ENCODE assay signal across 21 cellular contexts in genomic region chr11:21628641-21629040, GRCh38.
A peak's percentile ranks its signal among the peaks of the same experiment; 100 is the strongest.
DNase-seq lines count a peak whose midpoint lies in the region; ATAC-seq and TF ChIP-seq lines count a peak whose summit lies in the region.
"Had no signal": no experiment of that assay in that cellular context is flagged by ENCODE, and none has a peak within 500 bp of the region (broad histone marks: within the 10 kb centered on the region; RNA-seq: fewer than 3 reads in every experiment).

No MANE protein-coding gene starts in this region.

- H3K4me1 Mint-ChIP-seq in activated T-cell treated with anti-CD3 and anti-CD28 coated beads, Interleukin-2, amount 50 U/mL, for 4 hours (ENCODE audit: low read depth), result no peaks in the 10 kb centered on the region
- H3K4me1 Mint-ChIP-seq: B cell; CD4-positive, CD25-positive, alpha-beta regulatory T cell had no signal

- no peak overlapping the region for H2AFZ ChIP-seq in OCI-LY3 (ENCODE audit: low read depth, low read length)
- H2AFZ ChIP-seq: GM23248 had no signal

- H3K4me1 ChIP-seq in OCI-LY3 (ENCODE audit: low read length), result peaks cover 50% of the 10 kb centered on the region

- H3K4me3 ChIP-seq in OCI-LY3 (ENCODE audit: low read length), result no peak overlapping the region
- H3K4me3 ChIP-seq: BLaER1, GM12878, GM23248 had no signal

- H3K9ac ChIP-seq in OCI-LY3 (ENCODE audit: low read length), result no peak overlapping the region
- H3K9ac ChIP-seq: BLaER1, GM23248 had no signal

- H3K27me3 Mint-ChIP-seq in activated T-cell treated with anti-CD3 and anti-CD28 coated beads, Interleukin-2, amount 50 U/mL, for 4 hours (ENCODE audit: low read depth), result no peaks in the 10 kb centered on the region
- H3K27me3 Mint-ChIP-seq: B cell; CD4-positive, CD25-positive, alpha-beta regulatory T cell had no signal

- H3K36me3 Mint-ChIP-seq in activated T-cell treated with anti-CD3 and anti-CD28 coated beads, Interleukin-2, amount 50 U/mL, for 4 hours (ENCODE audit: insufficient read depth), result no peaks in the 10 kb centered on the region
- H3K36me3 Mint-ChIP-seq: CD4-positive, CD25-positive, alpha-beta regulatory T cell; CD8-positive, alpha-beta T cell had no signal

- no peak overlapping the region; the same call in 1 of the 2 replicates for H3K27ac ChIP-seq in OCI-LY3 (ENCODE audit: low read length)
- H3K27ac ChIP-seq: 22Rv1, BLaER1, C4-2B, GM23248 had no signal

- peaks cover 10% of the 10 kb centered on the region for H3K9me3 Mint-ChIP-seq in activated T-cell treated with anti-CD3 and anti-CD28 coated beads, Interleukin-2, amount 50 U/mL, for 4 hours
- H3K9me3 Mint-ChIP-seq: CD8-positive, alpha-beta T cell had no signal

- no peaks in the 10 kb centered on the region for H3K36me3 ChIP-seq in OCI-LY3 (replicated peaks; ENCODE audit: low read depth, low read length)
- H3K36me3 ChIP-seq: BLaER1 had no signal

- DNase-seq in NCI-H146 (lab: John Stamatoyannopoulos, UW) (peak; percentile 28), NCI-H146 treated with DMSO at 0.1 percent for 48 hours (lab: John Stamatoyannopoulos, UW; ENCODE audit: unreplicated experiment) (no peak), kidney tubule cell (ENCODE audit: low spot score) (peak; percentile 31), NOMO-1 treated with dmso at 0.1 percent for 144 hours (lab: John Stamatoyannopoulos, UW; ENCODE audit: unreplicated experiment) (no peak), NCI-H1105 treated with DMSO at 0.1 percent for 48 hours (lab: John Stamatoyannopoulos, UW) (no peak)
- no peak for DNase-seq in activated T-cell treated with anti-CD3 and anti-CD28 coated beads, Interleukin-2, amount 50 U/mL, for 4 hours
- DNase-seq: CD4-positive, CD25-positive, alpha-beta regulatory T cell; CD8-positive, alpha-beta T cell; DMS 273 treated with DMSO at 0.1 percent for 48 hours; DMS79; EL; GDM1; GM23248; H7; HCEC 1CT had no signal

- H3K4me3 Mint-ChIP-seq in activated T-cell treated with anti-CD3 and anti-CD28 coated beads, Interleukin-2, amount 50 U/mL, for 4 hours, result no peak overlapping the region
- H3K4me3 Mint-ChIP-seq: B cell; CD4-positive, CD25-positive, alpha-beta regulatory T cell; CD8-positive, alpha-beta T cell had no signal

- no peaks in the 10 kb centered on the region for H4K20me1 ChIP-seq in OCI-LY3 (ENCODE audit: insufficient read depth, low read length)
- H4K20me1 ChIP-seq: BLaER1 had no signal

- no peaks in the 10 kb centered on the region for H3K27me3 ChIP-seq in OCI-LY3 (ENCODE audit: low read depth, low read length)
- H3K27me3 ChIP-seq: BLaER1 had no signal

- no peaks in the 10 kb centered on the region for H3K79me2 ChIP-seq in OCI-LY3 (ENCODE audit: low read length)

- H3K4me2 ChIP-seq in OCI-LY3 (ENCODE audit: low read length), result 0 out of 2 replicates have a peak overlapping the region, but pooled peaks have one; percentile 31
- H3K4me2 ChIP-seq: BLaER1 had no signal

- TF ChIP-seq CTCF in OCI-LY3 (IDR thresholded peaks at IDR 0.05; ENCODE audit: low read depth, low read length), result no peak

- no peak for ATAC-seq in activated T-cell treated with anti-CD3 and anti-CD28 coated beads, Interleukin-2, amount 50 U/mL, for 4 hours
- ATAC-seq: CD8-positive, alpha-beta T cell had no signal

- H3K9me3 ChIP-seq in OCI-LY3 (ENCODE audit: insufficient read depth, low read length), result no peaks in the 10 kb centered on the region

Comparison
In these comparisons a context has a peak if more than half of its experiments do, and no peak if none do; other contexts are left out.
1. DNase-seq: peak in NCI-H146 (single experiment) and kidney tubule cell (single experiment); none in NCI-H146 treated with DMSO at 0.1 percent for 48 hours (single experiment), activated T-cell treated with anti-CD3 and anti-CD28 coated beads, Interleukin-2, amount 50 U/mL, for 4 hours (single experiment), NOMO-1 treated with dmso at 0.1 percent for 144 hours (single experiment) and NCI-H1105 treated with DMSO at 0.1 percent for 48 hours (single experiment).